Comparison of ENCODE assay signal across 14 cellular contexts in genomic region chr3:112087746-112088145, GRCh38. TPM values are rescaled to one million over a fixed set of nuclear protein-coding genes. Genes with fewer than 3 reads are reported as not detected.
DNase-seq lines count a peak whose midpoint lies in the region; ATAC-seq and TF ChIP-seq lines count a peak whose summit lies in the region.
"Had no signal": no experiment of that assay in that cellular context is flagged by ENCODE, and none has a peak within 500 bp of the region (broad histone marks: within the 10 kb centered on the region; RNA-seq: fewer than 3 reads in every experiment).

No MANE protein-coding gene starts in this region.

- peak overlapping the region; percentile 87 for H3K4me2 ChIP-seq in smooth muscle cell

- H3K9ac ChIP-seq in smooth muscle cell (ENCODE audit: low read depth): no peak overlapping the region

- H3K27ac ChIP-seq in SJSA1 (no peak overlapping the region), foreskin keratinocyte (peak overlapping the region; percentile 100), smooth muscle cell (ENCODE audit: low read depth) (peak overlapping the region; percentile 66)

- no peak overlapping the region for H3K27ac Mint-ChIP-seq in T-helper 2 cell treated with Interferon-gamma antibody and Interleukin-4, amounts not matched to agents 5 μg/mL and 100 μg/mL, for 36 hours
- no peak overlapping the region for H3K27ac Mint-ChIP-seq in activated CD8-positive, alpha-beta memory T cell treated with anti-CD3 and anti-CD28 coated beads, Interleukin-2, amount 10 ng/mL, durations not matched to agents 7 days and 5 days
- H3K27ac Mint-ChIP-seq: stimulated activated naive B cell treated with anti-CD40 and anti-IgM and Interleukin-4, amounts not matched to agents 10 μg/mL and 1 μg/mL and 100 μg/mL, for 72 hours had no signal

- no peak for TF ChIP-seq CTCF in foreskin keratinocyte (conservative IDR thresholded peaks at IDR 0.05)
- TF ChIP-seq CTCF in smooth muscle cell (IDR thresholded peaks at IDR 0.05; ENCODE audit: borderline replicate concordance, insufficient read depth, poor library complexity, severe bottlenecking): no peak

- no peaks in the 10 kb centered on the region for H3K27me3 ChIP-seq in SJSA1 (replicated peaks)
- H3K27me3 ChIP-seq in foreskin keratinocyte: no peaks in the 10 kb centered on the region
- peaks cover 4% of the 10 kb centered on the region for H3K27me3 ChIP-seq in smooth muscle cell (ENCODE audit: low read depth)

- no peaks in the 10 kb centered on the region for H3K9me3 Mint-ChIP-seq in T-helper 2 cell treated with Interferon-gamma antibody and Interleukin-4, amounts not matched to agents 5 μg/mL and 100 μg/mL, for 36 hours
- no peaks in the 10 kb centered on the region for H3K9me3 Mint-ChIP-seq in activated CD8-positive, alpha-beta memory T cell treated with anti-CD3 and anti-CD28 coated beads, Interleukin-2, amount 10 ng/mL, durations not matched to agents 7 days and 5 days (ENCODE audit: low read depth)
- H3K9me3 Mint-ChIP-seq: stimulated activated naive B cell treated with anti-CD40 and anti-IgM and Interleukin-4, amounts not matched to agents 10 μg/mL and 1 μg/mL and 100 μg/mL, for 72 hours had no signal

- H3K4me1 ChIP-seq in SJSA1 (replicated peaks) (peaks cover 30% of the 10 kb centered on the region), foreskin keratinocyte (peaks cover 14% of the 10 kb centered on the region), smooth muscle cell (ENCODE audit: low read depth) (peaks cover 14% of the 10 kb centered on the region)

- CTCF ChIA-PET in activated CD8-positive, alpha-beta memory T cell treated with anti-CD3 and anti-CD28 coated beads, Interleukin-2, amount 10 ng/mL, durations not matched to agents 7 days and 5 days (lab: Charles Lee): no interaction called here

- 83% methylated on average over 5 of the region's 5 CpGs for WGBS in smooth muscle cell (ENCODE audit: low lambda C conversion rate)

- H3K4me3 Mint-ChIP-seq in T-helper 2 cell treated with Interferon-gamma antibody and Interleukin-4, amounts not matched to agents 5 μg/mL and 100 μg/mL, for 36 hours: peak overlapping the region; percentile 91
- no peak overlapping the region for H3K4me3 Mint-ChIP-seq in activated CD8-positive, alpha-beta memory T cell treated with anti-CD3 and anti-CD28 coated beads, Interleukin-2, amount 10 ng/mL, durations not matched to agents 7 days and 5 days

- ATAC-seq in foreskin keratinocyte: no peak
- no peak for ATAC-seq in HG03175 (IDR thresholded peaks at IDR 0.05; ENCODE audit: unreplicated experiment)
- no peak for ATAC-seq in activated CD8-positive, alpha-beta memory T cell treated with anti-CD3 and anti-CD28 coated beads, Interleukin-2, amount 10 ng/mL, durations not matched to agents 7 days and 5 days
- ATAC-seq: K562; stimulated activated naive B cell treated with anti-CD40 and anti-IgM and Interleukin-4, amounts not matched to agents 10 μg/mL and 1 μg/mL and 100 μg/mL, for 72 hours had no signal

- no peaks in the 10 kb centered on the region for H4K20me1 ChIP-seq in smooth muscle cell (ENCODE audit: low read depth)

- H3K79me2 ChIP-seq in smooth muscle cell (ENCODE audit: low read depth): peaks cover 19% of the 10 kb centered on the region

- H2AFZ ChIP-seq in smooth muscle cell (ENCODE audit: low read depth): no peak overlapping the region

- H3K9me3 ChIP-seq in SJSA1 (replicated peaks) (no peaks in the 10 kb centered on the region), smooth muscle cell (replicated peaks; ENCODE audit: low read depth) (no peaks in the 10 kb centered on the region)

- DNase-seq in T-helper 2 cell treated with Interferon-gamma antibody and Interleukin-4, amounts not matched to agents 5 μg/mL and 100 μg/mL, for 36 hours (ENCODE audit: low spot score): no peak
- no peak for DNase-seq in T-helper 2 cell
- DNase-seq in SJSA1 (ENCODE audit: low read depth in 1 of 2, low spot score in 2 of 2): no peak
- DNase-seq in foreskin keratinocyte: no peak
- DNase-seq in smooth muscle cell (lab: John Stamatoyannopoulos, UW; ENCODE audit: unreplicated experiment): no peak
- DNase-seq in activated gamma-delta T cell (lab: John Stamatoyannopoulos, UW): no peak
- DNase-seq in activated CD8-positive, alpha-beta memory T cell treated with anti-CD3 and anti-CD28 coated beads, Interleukin-2, amount 10 ng/mL, durations not matched to agents 7 days and 5 days: no peak
- DNase-seq: cerebellar nuclear complex; SHP77 treated with DMSO at 0.1 percent for 48 hours; stimulated activated CD4-positive, alpha-beta T cell treated with anti-CD3 and anti-CD28 coated beads, Interleukin-15, amount 100 ng/mL, for 24 hours; stimulated activated naive B cell treated with anti-CD40 and anti-IgM and Interleukin-4, amounts not matched to agents 10 μg/mL and 1 μg/mL and 100 μg/mL, for 72 hours had no signal

- H3K27me3 Mint-ChIP-seq in T-helper 2 cell treated with Interferon-gamma antibody and Interleukin-4, amounts not matched to agents 5 μg/mL and 100 μg/mL, for 36 hours (ENCODE audit: low read depth): no peaks in the 10 kb centered on the region
- H3K27me3 Mint-ChIP-seq in activated CD8-positive, alpha-beta memory T cell treated with anti-CD3 and anti-CD28 coated beads, Interleukin-2, amount 10 ng/mL, durations not matched to agents 7 days and 5 days: peaks cover 21% of the 10 kb centered on the region

- peaks cover 52% of the 10 kb centered on the region for H3K4me1 Mint-ChIP-seq in T-helper 2 cell treated with Interferon-gamma antibody and Interleukin-4, amounts not matched to agents 5 μg/mL and 100 μg/mL, for 36 hours (ENCODE audit: low read depth)
- H3K4me1 Mint-ChIP-seq in activated CD8-positive, alpha-beta memory T cell treated with anti-CD3 and anti-CD28 coated beads, Interleukin-2, amount 10 ng/mL, durations not matched to agents 7 days and 5 days: peaks cover 40% of the 10 kb centered on the region

- no peaks in the 10 kb centered on the region for H3F3A ChIP-seq in smooth muscle cell (ENCODE audit: low read depth)

- H3K36me3 ChIP-seq in SJSA1 (peaks cover 13% of the 10 kb centered on the region), smooth muscle cell (ENCODE audit: low read depth) (no peaks in the 10 kb centered on the region)

- H3K36me3 Mint-ChIP-seq in T-helper 2 cell treated with Interferon-gamma antibody and Interleukin-4, amounts not matched to agents 5 μg/mL and 100 μg/mL, for 36 hours (ENCODE audit: low read depth): peaks cover 2% of the 10 kb centered on the region
- H3K36me3 Mint-ChIP-seq in activated CD8-positive, alpha-beta memory T cell treated with anti-CD3 and anti-CD28 coated beads, Interleukin-2, amount 10 ng/mL, durations not matched to agents 7 days and 5 days: peaks cover 1% of the 10 kb centered on the region

- peak overlapping the region; percentile 62 for H3K4me3 ChIP-seq in SJSA1
- peak overlapping the region; percentile 59 for H3K4me3 ChIP-seq in smooth muscle cell
- H3K4me3 ChIP-seq: K562 had no signal

RNA-seq across cellular contexts. Expression of gene C3orf52, which starts 1.6 kb away (rescaled TPM):
- 20.6 and 27.6 TPM in 2 replicates for total RNA-seq in SJSA1 (2014; rRNA removed; shearing (Covaris generic))
- total RNA-seq in foreskin keratinocyte (8.2 and 9.2 TPM in 2 replicates), smooth muscle cell (10.2 and 14.8 TPM in 2 replicates)
- polyA plus RNA-seq in foreskin keratinocyte (3.2 and 4.2 TPM in 2 replicates), smooth muscle cell (4.0 and 10.8 TPM in 2 replicates)
- total RNA-seq in activated CD8-positive, alpha-beta memory T cell treated with anti-CD3 and anti-CD28 coated beads, Interleukin-2, amount 10 ng/mL, durations not matched to agents 7 days and 5 days: 1 to 10 TPM; 2.4 to 2.6 TPM

RNA-seq across cellular contexts. Expression of gene GCSAM, which starts 45.3 kb away (rescaled TPM):
- not detected in 2 replicates for total RNA-seq in SJSA1 (2014; rRNA removed; shearing (Covaris generic))
- 1.3 and 1.4 TPM in 2 replicates for total RNA-seq in foreskin keratinocyte
- 0.85 and 1.2 TPM in 2 replicates for polyA plus RNA-seq in foreskin keratinocyte
- 0.67 TPM in 1 of 2 replicates, not detected in the other for total RNA-seq in smooth muscle cell
- polyA plus RNA-seq in smooth muscle cell: 0.28 TPM in 1 of 2 replicates, not detected in the other
- total RNA-seq in activated CD8-positive, alpha-beta memory T cell treated with anti-CD3 and anti-CD28 coated beads, Interleukin-2, amount 10 ng/mL, durations not matched to agents 7 days and 5 days: 1 to 10 TPM; 8.6 to 9.5 TPM
- total RNA-seq: K562 had no signal

RNA-seq across cellular contexts. Expression of gene TMPRSS7, which starts 53.2 kb away (rescaled TPM):
- total RNA-seq in SJSA1 (2014; rRNA removed; shearing (Covaris generic)): not detected in 2 replicates
- total RNA-seq in foreskin keratinocyte: 0.03 TPM in 1 of 2 replicates, not detected in the other
- polyA plus RNA-seq in foreskin keratinocyte: 0.02 TPM in 1 of 2 replicates, not detected in the other
- not detected in 2 replicates for total RNA-seq in smooth muscle cell
- polyA plus RNA-seq in smooth muscle cell: not detected in 2 replicates
- not detected for total RNA-seq in activated CD8-positive, alpha-beta memory T cell treated with anti-CD3 and anti-CD28 coated beads, Interleukin-2, amount 10 ng/mL, durations not matched to agents 7 days and 5 days
- total RNA-seq: activated CD8-positive, alpha-beta memory T cell treated with anti-CD3 and anti-CD28 coated beads for 36 hours; K562 had no signal
- polyA plus RNA-seq: K562 had no signal
